In the genomic region with DNA sequence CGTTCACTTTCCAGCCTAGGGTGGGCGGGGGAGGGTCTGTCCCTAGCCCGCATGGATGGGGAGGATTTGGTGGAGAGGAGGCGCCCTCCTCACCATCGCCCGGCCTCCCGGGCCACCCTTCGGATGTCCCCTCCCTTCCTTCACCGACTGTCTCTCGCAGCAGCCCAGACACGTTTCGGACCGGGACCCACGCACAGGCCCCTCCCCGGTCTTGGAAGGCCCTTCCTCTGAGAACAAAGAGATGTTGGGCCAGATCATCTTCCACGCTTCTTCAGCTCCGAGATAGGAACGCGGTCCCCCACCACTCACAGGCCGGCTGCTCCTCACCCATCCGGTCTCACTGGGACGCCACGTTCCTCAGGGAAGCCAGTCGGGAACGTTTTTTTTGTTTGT, we compare ENCODE assay signal across 8 cellular contexts. TPM values are rescaled to one million over a fixed set of nuclear protein-coding genes. Genes with fewer than 3 reads are reported as not detected.
A peak's percentile ranks its signal among the peaks of the same experiment; 100 is the strongest.
DNase-seq lines count a peak whose midpoint lies in the region; ATAC-seq and TF ChIP-seq lines count a peak whose summit lies in the region.

No MANE protein-coding gene starts in this region.

- POLR2A ChIA-PET in CD4-positive, alpha-beta T cell (lab: Charles Lee): interaction anchor here (1.0 to 5.4 kb wide), 5 partner anchors 8 to 155 kb away, joined by 4 to 28 read pairs (median 8); a partner anchor contains a TSS

- no peaks in the 10 kb centered on the region for H3K9me3 ChIP-seq in CD4-positive, alpha-beta T cell (ENCODE audit: control insufficient read depth, low read length)
- no peaks in the 10 kb centered on the region for H3K9me3 ChIP-seq in neutrophil

- peaks cover 3% of the 10 kb centered on the region for H3K36me3 ChIP-seq in neutrophil

- intact Hi-C loops in CD4-positive, alpha-beta T cell (cut with DNase I, micrococcal nuclease): loop anchor here (1.0 to 10.0 kb wide), 4 partner anchors 13 to 1707 kb away; a partner anchor contains a TSS

- CTCF ChIA-PET in CD4-positive, alpha-beta T cell (lab: Charles Lee): interaction anchor here (1.1 to 1.5 kb wide), 2 partner anchors 18 to 97 kb away, joined by 4 to 5 read pairs; no protein-coding TSS in a partner anchor

- no peaks in the 10 kb centered on the region for H3K27me3 Mint-ChIP-seq in CD4-positive, alpha-beta T cell

- H3K27me3 ChIP-seq in CD4-positive, alpha-beta T cell (ENCODE audit: control insufficient read depth, insufficient read depth, low read length): no peaks in the 10 kb centered on the region
- H3K27me3 ChIP-seq in neutrophil: no peaks in the 10 kb centered on the region

- peak; percentile 8 for ATAC-seq in CD4-positive, alpha-beta T cell (ENCODE audit: poor library complexity)
- ATAC-seq in GM18502 (IDR thresholded peaks at IDR 0.05; ENCODE audit: poor library complexity, unreplicated experiment): no peak

- H3K27ac Mint-ChIP-seq in CD4-positive, alpha-beta T cell: peak overlapping the region; percentile 88

- TF ChIP-seq CTCF in CD4-positive, alpha-beta T cell (IDR thresholded peaks at IDR 0.05): no peak
- no peak for TF ChIP-seq CTCF in VCaP (conservative IDR thresholded peaks at IDR 0.05)
- TF ChIP-seq CTCF in fibroblast of villous mesenchyme (IDR thresholded peaks at IDR 0.05; ENCODE audit: insufficient read depth, low read depth, low read length): no peak
- no peak for TF ChIP-seq CTCF in neutrophil (IDR thresholded peaks at IDR 0.05)

- H3K4me1 Mint-ChIP-seq in CD4-positive, alpha-beta T cell (ENCODE audit: low read depth): peaks cover 64% of the 10 kb centered on the region

- H3K4me3 ChIP-seq in fibroblast of villous mesenchyme (ENCODE audit: low read depth, low read length): peak overlapping the region; percentile 82
- H3K4me3 ChIP-seq in neutrophil (ENCODE audit: low read depth in 1 of 2, low read length in 1 of 2): peak overlapping the region; percentile 74 to 90

- no peaks in the 10 kb centered on the region for H3K9me3 Mint-ChIP-seq in CD4-positive, alpha-beta T cell

- peak overlapping the region; percentile 48 for H3K27ac ChIP-seq in CD4-positive, alpha-beta T cell (ENCODE audit: low read depth, low read length)
- H3K27ac ChIP-seq in VCaP (peak overlapping the region; percentile 78), neutrophil (no peak overlapping the region)

- H3K36me3 Mint-ChIP-seq in CD4-positive, alpha-beta T cell (ENCODE audit: low read depth): peaks cover 70% of the 10 kb centered on the region

- H3K4me3 Mint-ChIP-seq in CD4-positive, alpha-beta T cell: peak overlapping the region; percentile 80

- peaks cover 26 to 32% of the 10 kb centered on the region in 2 experiments for H3K4me1 ChIP-seq in neutrophil (ENCODE audit: control insufficient read depth in 1 of 2, insufficient read depth in 1 of 2, low read depth in 1 of 2, low read length in 1 of 2)

- DNase-seq in CD4-positive, alpha-beta T cell: peak in 3 of 10 experiments; percentile 29 to 56 (median 46)
- DNase-seq in fibroblast of villous mesenchyme (ENCODE audit: low read depth) (no peak), SHP77 treated with DMSO at 0.1 percent for 48 hours (lab: John Stamatoyannopoulos, UW) (no peak), NCI-H1105 (lab: John Stamatoyannopoulos, UW) (no peak), NCI-H82 (lab: John Stamatoyannopoulos, UW) (no peak)

RNA-seq across cellular contexts. Expression of a gene that starts 0.6 kb away (rescaled TPM):
- 10 to 100 TPM; 41.7 to 47.6 TPM for total RNA-seq in CD4-positive, alpha-beta T cell
- 11.2 and 11.9 TPM in 2 replicates for total RNA-seq in fibroblast of villous mesenchyme

RNA-seq across cellular contexts. Expression of a gene that starts 7.7 kb away (rescaled TPM):
- 1 to 10 TPM; 2.9 to 3.3 TPM for total RNA-seq in CD4-positive, alpha-beta T cell
- total RNA-seq in fibroblast of villous mesenchyme: 2.6 and 3.5 TPM in 2 replicates

RNA-seq across cellular contexts. Expression of a gene that starts 21.5 kb away (rescaled TPM):
- 10 to 100 TPM; 28.7 to 30.2 TPM for total RNA-seq in CD4-positive, alpha-beta T cell
- 30.0 and 34.1 TPM in 2 replicates for total RNA-seq in fibroblast of villous mesenchyme

RNA-seq across cellular contexts. Expression of a gene that starts 38.9 kb away (rescaled TPM):
- 10 to 100 TPM; 93.1 to 97.5 TPM for total RNA-seq in CD4-positive, alpha-beta T cell
- total RNA-seq in fibroblast of villous mesenchyme: 39.9 and 44.0 TPM in 2 replicates

RNA-seq across cellular contexts. Expression of a gene that starts 42.5 kb away (rescaled TPM):
- total RNA-seq in CD4-positive, alpha-beta T cell: 100 to 1,000 TPM; 440 to 463 TPM
- total RNA-seq in fibroblast of villous mesenchyme: 15.5 and 16.4 TPM in 2 replicates
